ENCODE assay signal across 18 cellular contexts in the genomic region with DNA sequence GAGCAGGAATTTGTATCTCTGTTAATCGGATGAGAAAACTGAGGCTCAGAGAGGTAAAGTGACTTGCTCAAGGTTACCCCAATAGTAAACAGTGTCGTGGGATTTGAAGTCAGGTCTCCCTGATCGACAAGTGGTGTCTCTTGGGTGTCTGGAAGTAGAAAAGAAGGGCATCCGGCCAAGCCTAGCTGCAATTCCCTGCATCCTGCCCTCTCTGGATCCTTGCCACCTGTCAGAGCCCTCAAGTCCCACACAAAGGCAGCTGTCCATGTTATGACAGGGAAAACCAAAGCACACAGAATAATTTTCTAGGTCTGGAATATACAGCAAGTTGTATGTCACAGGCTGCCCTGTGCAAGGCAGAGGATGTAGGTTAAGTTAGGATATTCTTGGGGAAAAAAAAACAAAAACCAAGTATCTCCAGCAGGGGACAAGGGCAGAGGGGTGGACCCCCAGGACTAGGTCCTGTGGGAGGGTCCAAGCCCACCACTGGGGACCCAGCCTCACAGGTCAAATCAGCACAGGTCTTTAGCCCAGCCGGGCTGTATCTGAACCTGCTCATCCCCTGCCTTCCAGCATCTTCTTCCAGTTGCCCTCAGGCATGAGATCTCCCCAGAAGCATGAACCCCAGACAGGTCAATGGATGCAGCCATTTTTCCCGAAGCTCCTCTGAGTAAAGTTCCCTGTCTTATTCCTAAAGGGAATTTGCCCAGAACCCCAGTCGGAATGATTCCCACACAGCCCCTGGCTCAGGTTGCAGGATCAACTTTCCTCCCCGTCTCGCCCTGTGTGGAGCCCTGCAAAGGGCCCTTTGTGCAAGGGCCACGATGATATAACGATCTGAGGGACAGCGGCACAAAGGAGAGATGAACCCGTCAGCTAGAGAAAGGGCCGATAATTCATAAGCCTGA. TPM values are rescaled to one million over a fixed set of nuclear protein-coding genes. Genes with fewer than 3 reads are reported as not detected.
DNase-seq lines count a peak whose midpoint lies in the region; ATAC-seq and TF ChIP-seq lines count a peak whose summit lies in the region.
"Had no signal": no experiment of that assay in that cellular context is flagged by ENCODE, and none has a peak within 500 bp of the region (broad histone marks: within the 10 kb centered on the region; RNA-seq: fewer than 3 reads in every experiment).

No MANE protein-coding gene starts in this region.

- ATAC-seq in left lobe of liver (peak; percentile 7), HG02970 (IDR thresholded peaks at IDR 0.05; ENCODE audit: low FRiP score, unreplicated experiment) (no peak), upper lobe of right lung (no peak)

- H3K36me3 ChIP-seq in Caco-2 (ENCODE audit: control insufficient read depth, insufficient read depth, low read length) (peaks cover 11% of the 10 kb centered on the region), upper lobe of right lung (no peaks in the 10 kb centered on the region)
- H3K36me3 ChIP-seq: gastroesophageal sphincter, spleen, thoracic aorta had no signal

- H3K27ac Mint-ChIP-seq in Caco-2 (ENCODE audit: unreplicated experiment) = peak overlapping the region; percentile 39
- H3K27ac Mint-ChIP-seq: dendritic cell treated with granulocyte-macrophage colony-stimulating factor and Interleukin-4, amounts not matched to agents 40 ng/mL and 50 ng/mL, for 4 days had no signal

- peaks cover 22% of the 10 kb centered on the region for H3K4me1 Mint-ChIP-seq in Caco-2 (ENCODE audit: low read depth, unreplicated experiment)

- no peaks in the 10 kb centered on the region for H3K9me3 Mint-ChIP-seq in Caco-2 (ENCODE audit: unreplicated experiment)
- H3K9me3 Mint-ChIP-seq: dendritic cell treated with granulocyte-macrophage colony-stimulating factor and Interleukin-4, amounts not matched to agents 40 ng/mL and 50 ng/mL, for 4 days had no signal

- H3K4me1 ChIP-seq in Caco-2 (peaks cover 42% of the 10 kb centered on the region), upper lobe of right lung (no peaks in the 10 kb centered on the region)
- H3K4me1 ChIP-seq: gastroesophageal sphincter, parathyroid adenoma had no signal

- peaks cover 72% of the 10 kb centered on the region for H3K36me3 Mint-ChIP-seq in Caco-2 (ENCODE audit: insufficient read depth, unreplicated experiment)

- H3K27me3 Mint-ChIP-seq in Caco-2 (ENCODE audit: insufficient read depth, unreplicated experiment) = no peaks in the 10 kb centered on the region

- H3K27ac ChIP-seq in upper lobe of right lung = no peak overlapping the region
- H3K27ac ChIP-seq: gastroesophageal sphincter, parathyroid adenoma, spleen, thoracic aorta had no signal

- POLR2A ChIA-PET in Caco-2 (lab: Charles Lee) = interaction anchor here (0.8 kb wide), 1 partner anchor 13 kb away, joined by 4 read pairs; no protein-coding TSS in a partner anchor

- in situ Hi-C loops in G401 (cut with HindIII; ENCODE audit: low sequenced_read_pairs) = no loop called here

- no peak for DNase-seq in Caco-2
- DNase-seq in G401 (ENCODE audit: low spot score) = peak; percentile 21
- DNase-seq in NCI-H69 (lab: John Stamatoyannopoulos, UW) = peak; percentile 81
- no peak for DNase-seq in left lobe of liver (ENCODE audit: low spot score)
- DNase-seq in upper lobe of right lung = no peak
- DNase-seq in GM10266 (ENCODE audit: extremely low spot score) = no peak
- DNase-seq in HuH-7.5 (ENCODE audit: low spot score) = no peak
- DNase-seq: activated CD4-positive, alpha-beta T cell treated with anti-CD3 and anti-CD28 coated beads, Interleukin-2, amount 50 U/mL, for 4 hours; activated naive CD4-positive, alpha-beta T cell treated with anti-CD3 and anti-CD28 coated beads, Interleukin-2, amount 50 U/mL, for 16 hours; activated T-cell treated with anti-CD3 and anti-CD28 coated beads for 4 hours; NCI-H1436 treated with DMSO at 0.1 percent for 48 hours; spleen had no signal

- BruUV-seq in Caco-2 (replicated peaks; lab: Mats Ljungman, UMichigan) = no TSS peak

- TF ChIP-seq CTCF in Caco-2 (IDR thresholded peaks at IDR 0.05; ENCODE audit: insufficient read depth in 1 of 2, low read depth in 1 of 2, low read length in 1 of 2, severe bottlenecking in 1 of 2, unreplicated experiment in 1 of 2) (no peak), upper lobe of right lung (IDR thresholded peaks at IDR 0.05) (no peak), GM10266 (IDR thresholded peaks at IDR 0.05; ENCODE audit: control insufficient read depth, insufficient read depth, low read depth, missing control alignments) (no peak)

- intact Hi-C loops in Caco-2 (cut with micrococcal nuclease; ENCODE audit: unreplicated experiment) = loop anchor here (1.0 kb wide), 1 partner anchor 143 kb away; no protein-coding TSS in a partner anchor
- intact Hi-C loops in upper lobe of right lung (cut with DNase I) = no loop called here

- H3K27me3 ChIP-seq in Caco-2 (replicated peaks; ENCODE audit: control insufficient read depth, insufficient read depth, low read length) = no peaks in the 10 kb centered on the region
- no peaks in the 10 kb centered on the region for H3K27me3 ChIP-seq in upper lobe of right lung

- H3K4me3 ChIP-seq in Caco-2 (ENCODE audit: low read depth, low read length) (no peak overlapping the region), upper lobe of right lung (no peak overlapping the region)
- H3K4me3 ChIP-seq: gastroesophageal sphincter, spleen, thoracic aorta had no signal

- H3K4me3 Mint-ChIP-seq in Caco-2 (ENCODE audit: unreplicated experiment) = no peak overlapping the region
- H3K4me3 Mint-ChIP-seq: dendritic cell treated with granulocyte-macrophage colony-stimulating factor and Interleukin-4, amounts not matched to agents 40 ng/mL and 50 ng/mL, for 4 days had no signal

- H3K9me3 ChIP-seq in Caco-2 (no peaks in the 10 kb centered on the region), upper lobe of right lung (no peaks in the 10 kb centered on the region)
- H3K9me3 ChIP-seq: gastroesophageal sphincter, spleen, thoracic aorta had no signal

- CTCF ChIA-PET in Caco-2 (lab: Charles Lee) = interaction anchor here (1.2 kb wide), 1 partner anchor 145 kb away, joined by 15 read pairs; no protein-coding TSS in a partner anchor

RNA-seq across cellular contexts. Expression of a gene that starts 15.1 kb away (rescaled TPM):
- total RNA-seq in Caco-2 (2022) (101 and 113 TPM in 2 replicates), left lobe of liver (1.2 TPM), upper lobe of right lung (not detected)
- not detected in 2 replicates for total RNA-seq in G401 (2014; rRNA removed; shearing (Covaris generic))
- total RNA-seq: spleen had no signal

RNA-seq across cellular contexts. Expression of a gene that starts 17.9 kb away (rescaled TPM):
- total RNA-seq in Caco-2 (2022) (0.95 and 2.5 TPM in 2 replicates), left lobe of liver (not detected), upper lobe of right lung (not detected)
- not detected in 2 replicates for total RNA-seq in G401 (2014; rRNA removed; shearing (Covaris generic))
- total RNA-seq: gastroesophageal sphincter, liver, spleen, thoracic aorta had no signal

RNA-seq across cellular contexts. Expression of a gene that starts 52.5 kb away (rescaled TPM):
- total RNA-seq in Caco-2 (2022) = 0.09 TPM in 1 of 2 replicates, not detected in the other
- 0.47 and 1.1 TPM in 2 replicates for total RNA-seq in G401 (2014; rRNA removed; shearing (Covaris generic))
- total RNA-seq in left lobe of liver = 0.83 TPM
- 4.7 TPM for total RNA-seq in upper lobe of right lung

Comparison
In these comparisons a context has a peak if more than half of its experiments do, and no peak if none do; other contexts are left out.
1. DNase-seq: peak in G401 (single experiment) and NCI-H69 (single experiment); none in Caco-2 (0 of 2), left lobe of liver (single experiment), upper lobe of right lung (single experiment), GM10266 (single experiment) and HuH-7.5 (single experiment).
2. RNA of a gene that starts 15.1 kb away (total RNA-seq): 101 to 113 TPM in Caco-2; 1.2 TPM in left lobe of liver (single experiment), not detected in G401 and not detected in upper lobe of right lung (single experiment); every median in the first group is over 10 times any median in the second.